Comparison of ENCODE assay signal across 21 cellular contexts in the genomic region with DNA sequence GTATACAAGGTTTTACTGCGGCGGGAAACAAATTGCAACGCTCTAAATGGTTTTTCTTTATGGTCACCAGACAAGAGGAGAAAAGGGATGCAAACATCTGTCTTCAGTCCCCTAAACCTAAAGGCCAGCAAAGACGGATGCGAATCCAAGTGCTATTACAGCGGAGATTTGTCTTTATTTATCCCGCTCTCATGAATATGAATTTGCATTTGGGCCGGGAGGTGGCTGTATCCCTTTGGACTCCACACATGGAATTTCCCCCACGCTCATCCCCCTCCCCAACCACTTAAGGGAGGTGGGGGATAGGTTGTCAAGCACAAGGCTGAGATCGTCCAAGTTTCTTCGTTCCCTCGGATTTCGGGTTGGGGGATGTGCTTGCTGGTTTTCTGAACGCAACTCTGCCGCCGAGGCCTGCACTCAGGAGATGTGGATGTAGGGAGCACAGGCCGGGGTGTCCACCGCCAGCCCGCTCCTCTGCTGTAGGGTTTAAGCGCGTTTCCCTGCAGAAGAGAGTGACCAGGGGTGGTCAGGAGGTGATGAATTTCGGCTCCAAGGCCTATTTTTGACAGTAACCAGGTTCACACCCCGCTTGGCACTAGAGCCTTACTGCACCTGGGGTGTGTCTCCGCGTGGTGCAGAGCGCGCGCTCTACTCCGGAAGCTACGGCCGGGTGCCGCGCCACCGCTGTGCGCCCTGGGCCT. TPM values are rescaled to one million over a fixed set of nuclear protein-coding genes. Genes with fewer than 3 reads are reported as not detected.
A peak's percentile ranks its signal among the peaks of the same experiment; 100 is the strongest.
DNase-seq lines count a peak whose midpoint lies in the region; ATAC-seq and TF ChIP-seq lines count a peak whose summit lies in the region.
"Had no signal": no experiment of that assay in that cellular context is flagged by ENCODE, and none has a peak within 500 bp of the region (broad histone marks: within the 10 kb centered on the region; RNA-seq: fewer than 3 reads in every experiment).

No MANE protein-coding gene starts in this region.

- DNase-seq in activated naive CD8-positive, alpha-beta T cell treated with anti-CD3 and anti-CD28 coated beads, Interleukin-2, amount 10 ng/mL, durations not matched to agents 7 days and 5 days: peak; percentile 27
- no peak for DNase-seq in activated naive CD8-positive, alpha-beta T cell treated with anti-CD3 and anti-CD28 coated beads, Interleukin-2, amount 50 U/mL, for 24 hours
- peak; percentile 50 for DNase-seq in esophagus muscularis mucosa (ENCODE audit: extremely low spot score)
- peak; percentile 44 for DNase-seq in left kidney (ENCODE audit: low read depth, low spot score)
- no peak for DNase-seq in type B pancreatic cell (ENCODE audit: extremely low spot score, unreplicated experiment)
- DNase-seq in NCI-H748 treated with DMSO at 0.1 percent for 48 hours (lab: John Stamatoyannopoulos, UW): no peak
- no peak for DNase-seq in NCI-H1105 treated with DMSO at 0.1 percent for 48 hours (lab: John Stamatoyannopoulos, UW)
- DNase-seq: activated CD4-positive, alpha-beta T cell treated with anti-CD3 and anti-CD28 coated beads for 4 hours; activated CD8-positive, alpha-beta memory T cell treated with anti-CD3 and anti-CD28 coated beads, Interleukin-2, amount 10 ng/mL, durations not matched to agents 7 days and 5 days; body of pancreas; COR-L47; heart left ventricle; stimulated activated CD4-positive, alpha-beta T cell treated with anti-CD3 and anti-CD28 coated beads, Interleukin-12 subunit alpha, Interleukin-12 subunit beta, amount 100 ng/mL, for 4 hours had no signal

- no peak overlapping the region for H3K27ac Mint-ChIP-seq in activated naive CD8-positive, alpha-beta T cell treated with anti-CD3 and anti-CD28 coated beads, Interleukin-2, amount 10 ng/mL, durations not matched to agents 7 days and 5 days
- H3K27ac Mint-ChIP-seq in activated naive CD8-positive, alpha-beta T cell treated with anti-CD3 and anti-CD28 coated beads, Interleukin-2, amount 50 U/mL, for 24 hours: no peak overlapping the region
- no peak overlapping the region for H3K27ac Mint-ChIP-seq in type B pancreatic cell
- H3K27ac Mint-ChIP-seq: activated CD8-positive, alpha-beta memory T cell treated with anti-CD3 and anti-CD28 coated beads, Interleukin-2, amount 10 ng/mL, durations not matched to agents 7 days and 5 days; activated naive CD8-positive, alpha-beta T cell treated with anti-CD3 and anti-CD28 coated beads for 36 hours; activated T-helper 17 cell treated with anti-CD3 and anti-CD28 coated beads, Interleukin-2, amount 50 U/mL, for 72 hours; mesothelial cell of epicardium had no signal

- ATAC-seq in activated naive CD8-positive, alpha-beta T cell treated with anti-CD3 and anti-CD28 coated beads, Interleukin-2, amount 10 ng/mL, durations not matched to agents 7 days and 5 days (ENCODE audit: low read depth): no peak
- no peak for ATAC-seq in activated naive CD8-positive, alpha-beta T cell treated with anti-CD3 and anti-CD28 coated beads, Interleukin-2, amount 50 U/mL, for 24 hours
- no peak for ATAC-seq in GM21515 (IDR thresholded peaks at IDR 0.05; ENCODE audit: unreplicated experiment)
- ATAC-seq: activated CD8-positive, alpha-beta memory T cell treated with anti-CD3 and anti-CD28 coated beads, Interleukin-2, amount 10 ng/mL, durations not matched to agents 7 days and 5 days; activated T-helper 17 cell treated with anti-CD3 and anti-CD28 coated beads, Interleukin-2, amount 50 U/mL, for 72 hours; body of pancreas had no signal

- H3K36me3 Mint-ChIP-seq in activated naive CD8-positive, alpha-beta T cell treated with anti-CD3 and anti-CD28 coated beads, Interleukin-2, amount 10 ng/mL, durations not matched to agents 7 days and 5 days: peaks cover 4% of the 10 kb centered on the region
- H3K36me3 Mint-ChIP-seq in activated naive CD8-positive, alpha-beta T cell treated with anti-CD3 and anti-CD28 coated beads, Interleukin-2, amount 50 U/mL, for 24 hours (ENCODE audit: low read depth): peaks cover 4% of the 10 kb centered on the region
- H3K36me3 Mint-ChIP-seq in type B pancreatic cell: peaks cover 3% of the 10 kb centered on the region
- H3K36me3 Mint-ChIP-seq: activated naive CD8-positive, alpha-beta T cell treated with anti-CD3 and anti-CD28 coated beads for 36 hours; mesothelial cell of epicardium had no signal

- peaks cover 0 to 33% (median 21%) of the 10 kb centered on the region in 4 donors for H3K4me1 ChIP-seq in esophagus muscularis mucosa

- no peak for TF ChIP-seq EP300 in esophagus muscularis mucosa (IDR thresholded peaks at IDR 0.05)

- H3K27ac ChIP-seq in esophagus muscularis mucosa (replicated peaks in 1 of 4): no peak overlapping the region
- H3K27ac ChIP-seq: body of pancreas, heart left ventricle, neutrophil, RWPE1 had no signal

- peaks cover 2% of the 10 kb centered on the region for H3K4me1 Mint-ChIP-seq in activated naive CD8-positive, alpha-beta T cell treated with anti-CD3 and anti-CD28 coated beads, Interleukin-2, amount 10 ng/mL, durations not matched to agents 7 days and 5 days
- H3K4me1 Mint-ChIP-seq in activated naive CD8-positive, alpha-beta T cell treated with anti-CD3 and anti-CD28 coated beads, Interleukin-2, amount 50 U/mL, for 24 hours: peaks cover 1% of the 10 kb centered on the region
- H3K4me1 Mint-ChIP-seq in type B pancreatic cell (ENCODE audit: unreplicated experiment): peaks cover 12% of the 10 kb centered on the region
- H3K4me1 Mint-ChIP-seq: activated CD8-positive, alpha-beta memory T cell treated with anti-CD3 and anti-CD28 coated beads, Interleukin-2, amount 10 ng/mL, durations not matched to agents 7 days and 5 days; activated T-helper 17 cell treated with anti-CD3 and anti-CD28 coated beads, Interleukin-2, amount 50 U/mL, for 72 hours had no signal

- no peak overlapping the region for H3K4me3 ChIP-seq in esophagus muscularis mucosa
- H3K4me3 ChIP-seq: body of pancreas, heart left ventricle had no signal

- peaks cover 89% of the 10 kb centered on the region for H3K27me3 Mint-ChIP-seq in activated naive CD8-positive, alpha-beta T cell treated with anti-CD3 and anti-CD28 coated beads, Interleukin-2, amount 10 ng/mL, durations not matched to agents 7 days and 5 days
- H3K27me3 Mint-ChIP-seq in activated naive CD8-positive, alpha-beta T cell treated with anti-CD3 and anti-CD28 coated beads, Interleukin-2, amount 50 U/mL, for 24 hours: peaks cover 78% of the 10 kb centered on the region
- peaks cover 99% of the 10 kb centered on the region for H3K27me3 Mint-ChIP-seq in type B pancreatic cell

- POLR2A ChIA-PET in activated naive CD8-positive, alpha-beta T cell treated with anti-CD3 and anti-CD28 coated beads, Interleukin-2, amount 10 ng/mL, durations not matched to agents 7 days and 5 days (lab: Charles Lee): no interaction called here

- no peak for TF ChIP-seq CTCF in esophagus muscularis mucosa (IDR thresholded peaks at IDR 0.05)
- no peak for TF ChIP-seq CTCF in type B pancreatic cell (conservative IDR thresholded peaks at IDR 0.05)

- H3K36me3 ChIP-seq in esophagus muscularis mucosa: no peaks in the 10 kb centered on the region
- H3K36me3 ChIP-seq: heart left ventricle, neutrophil had no signal

- intact Hi-C loops in esophagus muscularis mucosa (cut with DNase I): no loop called here

- no peak for TF ChIP-seq POLR2A in esophagus muscularis mucosa (IDR thresholded peaks at IDR 0.05; ENCODE audit: low read depth)

- H3K9me3 Mint-ChIP-seq in activated naive CD8-positive, alpha-beta T cell treated with anti-CD3 and anti-CD28 coated beads, Interleukin-2, amount 10 ng/mL, durations not matched to agents 7 days and 5 days: peaks cover 1% of the 10 kb centered on the region
- H3K9me3 Mint-ChIP-seq in activated naive CD8-positive, alpha-beta T cell treated with anti-CD3 and anti-CD28 coated beads, Interleukin-2, amount 50 U/mL, for 24 hours: no peaks in the 10 kb centered on the region
- no peaks in the 10 kb centered on the region for H3K9me3 Mint-ChIP-seq in type B pancreatic cell
- H3K9me3 Mint-ChIP-seq: activated T-helper 17 cell treated with anti-CD3 and anti-CD28 coated beads, Interleukin-2, amount 50 U/mL, for 72 hours; mesothelial cell of epicardium had no signal

- 5% methylated on average over 28 of the region's 35 CpGs for WGBS in esophagus muscularis mucosa

- no peak overlapping the region for H3K4me3 Mint-ChIP-seq in activated naive CD8-positive, alpha-beta T cell treated with anti-CD3 and anti-CD28 coated beads, Interleukin-2, amount 10 ng/mL, durations not matched to agents 7 days and 5 days
- no peak overlapping the region for H3K4me3 Mint-ChIP-seq in activated naive CD8-positive, alpha-beta T cell treated with anti-CD3 and anti-CD28 coated beads, Interleukin-2, amount 50 U/mL, for 24 hours
- H3K4me3 Mint-ChIP-seq in type B pancreatic cell: peak overlapping the region; percentile 53
- H3K4me3 Mint-ChIP-seq: activated CD8-positive, alpha-beta memory T cell treated with anti-CD3 and anti-CD28 coated beads, Interleukin-2, amount 10 ng/mL, durations not matched to agents 7 days and 5 days; activated naive CD8-positive, alpha-beta T cell treated with anti-CD3 and anti-CD28 coated beads for 36 hours; activated T-helper 17 cell treated with anti-CD3 and anti-CD28 coated beads, Interleukin-2, amount 50 U/mL, for 72 hours; mesothelial cell of epicardium had no signal

- peaks cover 0 to 93% (median 51%) of the 10 kb centered on the region in 4 donors for H3K27me3 ChIP-seq in esophagus muscularis mucosa

- H3K9me3 ChIP-seq in esophagus muscularis mucosa: no peaks in the 10 kb centered on the region
- H3K9me3 ChIP-seq: body of pancreas, heart left ventricle, neutrophil had no signal

RNA-seq across cellular contexts. Expression of a gene that starts 2.2 kb away (rescaled TPM):
- not detected for total RNA-seq in activated naive CD8-positive, alpha-beta T cell treated with anti-CD3 and anti-CD28 coated beads, Interleukin-2, amount 10 ng/mL, durations not matched to agents 7 days and 5 days
- 1 to 10 TPM in 1 of 4 donors, under 1 TPM in 2, not detected in 1; 0.19 to 3.0 (median 0.66) TPM for total RNA-seq in esophagus muscularis mucosa
- 0.36 and 1.7 TPM in 2 replicates for total RNA-seq in type B pancreatic cell (ENCODE audit: low replicate concordance)
- total RNA-seq: A172; activated CD8-positive, alpha-beta memory T cell treated with anti-CD3 and anti-CD28 coated beads, Interleukin-2, amount 10 ng/mL, durations not matched to agents 7 days and 5 days; activated naive CD8-positive, alpha-beta T cell treated with anti-CD3 and anti-CD28 coated beads for 36 hours; activated T-helper 17 cell treated with anti-CD3 and anti-CD28 coated beads, Interleukin-2, amount 50 U/mL, for 72 hours; body of pancreas; heart left ventricle; mesothelial cell of epicardium; subcutaneous adipose tissue had no signal

Comparison
In these comparisons a context has a peak if more than half of its experiments do, and no peak if none do; other contexts are left out.
1. DNase-seq: peak in activated naive CD8-positive, alpha-beta T cell treated with anti-CD3 and anti-CD28 coated beads, Interleukin-2, amount 10 ng/mL, durations not matched to agents 7 days and 5 days (single experiment), esophagus muscularis mucosa (single experiment) and left kidney (single experiment); none in activated naive CD8-positive, alpha-beta T cell treated with anti-CD3 and anti-CD28 coated beads, Interleukin-2, amount 50 U/mL, for 24 hours (single experiment), type B pancreatic cell (single experiment), NCI-H748 treated with DMSO at 0.1 percent for 48 hours (single experiment) and NCI-H1105 treated with DMSO at 0.1 percent for 48 hours (single experiment).